16 cellular contexts compared by ENCODE assay signal in the genomic region with DNA sequence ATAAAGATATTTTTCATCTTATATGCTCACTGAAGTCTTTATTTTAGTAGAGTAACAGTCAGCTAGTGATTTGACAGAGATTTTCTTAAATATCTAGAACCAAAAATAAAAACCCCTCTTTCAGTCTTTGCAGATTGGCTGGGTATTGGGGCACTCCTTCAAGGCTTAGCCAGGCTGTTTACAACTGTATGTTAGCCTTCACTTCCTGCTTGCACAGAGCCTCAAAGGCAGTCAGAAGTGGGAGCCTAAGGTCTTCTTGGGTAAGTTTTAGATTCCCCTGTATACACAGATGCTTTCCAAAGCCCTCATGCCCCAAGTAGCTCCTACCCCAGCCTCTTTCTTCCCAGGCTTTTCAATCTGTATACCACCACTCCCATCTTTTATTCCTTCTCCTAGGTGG.
"Had no signal": no experiment of that assay in that cellular context is flagged by ENCODE, and none has a peak within 500 bp of the region (broad histone marks: within the 10 kb centered on the region; RNA-seq: fewer than 3 reads in every experiment).

No MANE protein-coding gene starts in this region.

- H3K27me3 Mint-ChIP-seq: stimulated activated naive CD8-positive, alpha-beta T cell treated with anti-CD3 and anti-CD28 coated beads, Interleukin-15, amount 100 ng/mL, for 72 hours had no signal

- H3K36me3 ChIP-seq: gastrocnemius medialis had no signal

- DNase-seq: activated CD4-positive, alpha-beta T cell treated with anti-CD3 and anti-CD28 coated beads for 1 hour; activated naive CD4-positive, alpha-beta T cell treated with anti-CD3 and anti-CD28 coated beads for 36 hours; activated T-cell treated with anti-CD3 and anti-CD28 coated beads, Interleukin-2, amount 50 U/mL, for 4 hours; central memory CD4-positive, alpha-beta T cell; endodermal cell; esophagus squamous epithelium; gastrocnemius medialis; hippocampal formation; small intestine; stimulated activated CD4-positive, alpha-beta T cell treated with anti-CD3 and anti-CD28 coated beads, Interleukin-2, amount 100 ng/mL, for 24 hours; stimulated activated naive CD8-positive, alpha-beta T cell treated with anti-CD3 and anti-CD28 coated beads, Interleukin-15, amount 100 ng/mL, for 72 hours; T-helper 1 cell had no signal

- H3K9me3 Mint-ChIP-seq: activated naive CD4-positive, alpha-beta T cell treated with anti-CD3 and anti-CD28 coated beads for 36 hours; activated T-cell treated with anti-CD3 and anti-CD28 coated beads, Interleukin-2, amount 50 U/mL, for 4 hours; endodermal cell; stimulated activated effector memory CD8-positive, alpha-beta T cell treated with anti-CD3 and anti-CD28 coated beads, Interleukin-12 subunit alpha, Interleukin-12 subunit beta, amount 100 ng/mL, for 72 hours; stimulated activated naive CD8-positive, alpha-beta T cell treated with anti-CD3 and anti-CD28 coated beads, Interleukin-15, amount 100 ng/mL, for 72 hours had no signal

- H3K4me1 ChIP-seq: esophagus squamous epithelium, tibial nerve had no signal

- H3K27ac Mint-ChIP-seq: activated naive CD4-positive, alpha-beta T cell treated with anti-CD3 and anti-CD28 coated beads for 36 hours; endodermal cell; stimulated activated effector memory CD8-positive, alpha-beta T cell treated with anti-CD3 and anti-CD28 coated beads, Interleukin-12 subunit alpha, Interleukin-12 subunit beta, amount 100 ng/mL, for 72 hours had no signal

- H3K9me3 ChIP-seq: esophagus squamous epithelium, gastrocnemius medialis, tibial nerve had no signal

- H3K27me3 ChIP-seq: esophagus squamous epithelium, gastrocnemius medialis, tibial nerve had no signal

- ATAC-seq: activated T-cell treated with anti-CD3 and anti-CD28 coated beads, Interleukin-2, amount 50 U/mL, for 4 hours; gastrocnemius medialis; sciatic nerve; stimulated activated effector memory CD8-positive, alpha-beta T cell treated with anti-CD3 and anti-CD28 coated beads, Interleukin-12 subunit alpha, Interleukin-12 subunit beta, amount 100 ng/mL, for 72 hours; stimulated activated naive CD8-positive, alpha-beta T cell treated with anti-CD3 and anti-CD28 coated beads, Interleukin-15, amount 100 ng/mL, for 72 hours had no signal

- H3K27ac ChIP-seq: coronary artery, esophagus squamous epithelium, gastrocnemius medialis, tibial nerve had no signal

- H3K4me3 ChIP-seq: coronary artery, esophagus squamous epithelium, gastrocnemius medialis, tibial nerve had no signal

- H3K4me3 Mint-ChIP-seq: activated naive CD4-positive, alpha-beta T cell treated with anti-CD3 and anti-CD28 coated beads for 36 hours; activated T-cell treated with anti-CD3 and anti-CD28 coated beads, Interleukin-2, amount 50 U/mL, for 4 hours; endodermal cell; stimulated activated effector memory CD8-positive, alpha-beta T cell treated with anti-CD3 and anti-CD28 coated beads, Interleukin-12 subunit alpha, Interleukin-12 subunit beta, amount 100 ng/mL, for 72 hours; stimulated activated naive CD8-positive, alpha-beta T cell treated with anti-CD3 and anti-CD28 coated beads, Interleukin-15, amount 100 ng/mL, for 72 hours had no signal
